Comparison of ENCODE assay signal across 16 cellular contexts in genomic region chr20:57659131-57659788, GRCh38. TPM values are rescaled to one million over a fixed set of nuclear protein-coding genes. Genes with fewer than 3 reads are reported as not detected.
DNase-seq lines count a peak whose midpoint lies in the region; ATAC-seq and TF ChIP-seq lines count a peak whose summit lies in the region.
"Had no signal": no experiment of that assay in that cellular context is flagged by ENCODE, and none has a peak within 500 bp of the region (broad histone marks: within the 10 kb centered on the region; RNA-seq: fewer than 3 reads in every experiment).

No MANE protein-coding gene starts in this region.

- ATAC-seq in activated naive CD8-positive, alpha-beta T cell treated with anti-CD3 and anti-CD28 coated beads, Interleukin-2, amount 50 U/mL, for 24 hours = no peak
- no peak for ATAC-seq in HG03521 (IDR thresholded peaks at IDR 0.05; ENCODE audit: unreplicated experiment)
- ATAC-seq: HCT116 had no signal

- H3K4me1 Mint-ChIP-seq in activated naive CD8-positive, alpha-beta T cell (ENCODE audit: low read depth) = peaks cover 36% of the 10 kb centered on the region
- peaks cover 24% of the 10 kb centered on the region for H3K4me1 Mint-ChIP-seq in activated naive CD8-positive, alpha-beta T cell treated with anti-CD3 and anti-CD28 coated beads, Interleukin-2, amount 50 U/mL, for 24 hours
- H3K4me1 Mint-ChIP-seq in chondrocyte (ENCODE audit: low read depth) (peaks cover 29% of the 10 kb centered on the region), mesothelial cell of epicardium (peaks cover 15% of the 10 kb centered on the region)

- peak overlapping the region; percentile 5 for H3K27ac Mint-ChIP-seq in activated naive CD8-positive, alpha-beta T cell
- no peak overlapping the region for H3K27ac Mint-ChIP-seq in activated naive CD8-positive, alpha-beta T cell treated with anti-CD3 and anti-CD28 coated beads, Interleukin-2, amount 50 U/mL, for 24 hours
- H3K27ac Mint-ChIP-seq in chondrocyte (ENCODE audit: unreplicated experiment) (no peak overlapping the region), mesothelial cell of epicardium (no peak overlapping the region)

- no peaks in the 10 kb centered on the region for H3K9me3 Mint-ChIP-seq in activated naive CD8-positive, alpha-beta T cell (ENCODE audit: low read depth)
- H3K9me3 Mint-ChIP-seq in activated naive CD8-positive, alpha-beta T cell treated with anti-CD3 and anti-CD28 coated beads, Interleukin-2, amount 50 U/mL, for 24 hours = no peaks in the 10 kb centered on the region
- no peaks in the 10 kb centered on the region for H3K9me3 Mint-ChIP-seq in chondrocyte (ENCODE audit: low read depth)
- H3K9me3 Mint-ChIP-seq in mesothelial cell of epicardium = no peaks in the 10 kb centered on the region
- H3K9me3 Mint-ChIP-seq: memory B cell had no signal

- H3K4me3 Mint-ChIP-seq in activated naive CD8-positive, alpha-beta T cell = no peak overlapping the region
- no peak overlapping the region for H3K4me3 Mint-ChIP-seq in activated naive CD8-positive, alpha-beta T cell treated with anti-CD3 and anti-CD28 coated beads, Interleukin-2, amount 50 U/mL, for 24 hours
- H3K4me3 Mint-ChIP-seq in chondrocyte (ENCODE audit: unreplicated experiment) = no peak overlapping the region
- no peak overlapping the region for H3K4me3 Mint-ChIP-seq in mesothelial cell of epicardium
- H3K4me3 Mint-ChIP-seq: memory B cell had no signal

- H3K27me3 Mint-ChIP-seq in activated naive CD8-positive, alpha-beta T cell = no peaks in the 10 kb centered on the region
- no peaks in the 10 kb centered on the region for H3K27me3 Mint-ChIP-seq in activated naive CD8-positive, alpha-beta T cell treated with anti-CD3 and anti-CD28 coated beads, Interleukin-2, amount 50 U/mL, for 24 hours
- H3K27me3 Mint-ChIP-seq in chondrocyte (ENCODE audit: low read depth) (no peaks in the 10 kb centered on the region), mesothelial cell of epicardium (ENCODE audit: low read depth) (no peaks in the 10 kb centered on the region)

- no peaks in the 10 kb centered on the region for H3K36me3 Mint-ChIP-seq in activated naive CD8-positive, alpha-beta T cell
- H3K36me3 Mint-ChIP-seq in activated naive CD8-positive, alpha-beta T cell treated with anti-CD3 and anti-CD28 coated beads, Interleukin-2, amount 50 U/mL, for 24 hours (ENCODE audit: low read depth) = no peaks in the 10 kb centered on the region
- H3K36me3 Mint-ChIP-seq in chondrocyte (ENCODE audit: low read depth) = peaks cover 15% of the 10 kb centered on the region
- peaks cover 8% of the 10 kb centered on the region for H3K36me3 Mint-ChIP-seq in mesothelial cell of epicardium

- no peak for TF ChIP-seq CTCF in chondrocyte (IDR thresholded peaks at IDR 0.05)
- no peak for TF ChIP-seq CTCF in mesothelial cell of epicardium (IDR thresholded peaks at IDR 0.05; ENCODE audit: unreplicated experiment)

- DNase-seq in activated naive CD8-positive, alpha-beta T cell treated with anti-CD3 and anti-CD28 coated beads, Interleukin-2, amount 50 U/mL, for 24 hours = no peak
- DNase-seq in chondrocyte (ENCODE audit: low spot score) = peak; percentile 63
- peak; percentile 11 to 27 for DNase-seq in mesothelial cell of epicardium (ENCODE audit: low spot score in 2 of 2, unreplicated experiment in 2 of 2)
- peak; percentile 34 for DNase-seq in ureter (ENCODE audit: low spot score)
- DNase-seq in DMS79 (lab: John Stamatoyannopoulos, UW) = no peak
- DNase-seq in NCI-H82 (lab: John Stamatoyannopoulos, UW) = no peak
- DNase-seq: activated CD4-positive, alpha-beta T cell treated with anti-CD3 and anti-CD28 coated beads, Interleukin-2, amount 50 U/mL, for 48 hours; effector memory CD4-positive, alpha-beta T cell; KG1; NCI-H2029; NK-92 treated with Interleukin-12 subunit alpha and Interleukin-12 subunit beta, amount 100 ng/mL, for 24 hours had no signal

RNA-seq across cellular contexts. Expression of gene ZBP1, which starts 39.0 kb away (rescaled TPM):
- total RNA-seq in chondrocyte (not detected in 3 replicates), mesothelial cell of epicardium (not detected in 3 replicates), ureter (2.4 TPM)
- total RNA-seq: ascending aorta had no signal

RNA-seq across cellular contexts. Expression of gene PMEPA1, which starts 50.6 kb away (rescaled TPM):
- total RNA-seq in chondrocyte = 151 to 298 TPM (median 163 TPM) in 3 replicates
- 39.7 to 40.7 TPM (median 39.9 TPM) in 3 replicates for total RNA-seq in mesothelial cell of epicardium
- total RNA-seq in ureter = 15.2 TPM

Comparison
In these comparisons a context has a peak if more than half of its experiments do, and no peak if none do; other contexts are left out.
1. DNase-seq: peak in chondrocyte (single experiment), mesothelial cell of epicardium (2 of 2) and ureter (single experiment); none in activated naive CD8-positive, alpha-beta T cell treated with anti-CD3 and anti-CD28 coated beads, Interleukin-2, amount 50 U/mL, for 24 hours (single experiment), DMS79 (single experiment) and NCI-H82 (single experiment).